In the genomic region with DNA sequence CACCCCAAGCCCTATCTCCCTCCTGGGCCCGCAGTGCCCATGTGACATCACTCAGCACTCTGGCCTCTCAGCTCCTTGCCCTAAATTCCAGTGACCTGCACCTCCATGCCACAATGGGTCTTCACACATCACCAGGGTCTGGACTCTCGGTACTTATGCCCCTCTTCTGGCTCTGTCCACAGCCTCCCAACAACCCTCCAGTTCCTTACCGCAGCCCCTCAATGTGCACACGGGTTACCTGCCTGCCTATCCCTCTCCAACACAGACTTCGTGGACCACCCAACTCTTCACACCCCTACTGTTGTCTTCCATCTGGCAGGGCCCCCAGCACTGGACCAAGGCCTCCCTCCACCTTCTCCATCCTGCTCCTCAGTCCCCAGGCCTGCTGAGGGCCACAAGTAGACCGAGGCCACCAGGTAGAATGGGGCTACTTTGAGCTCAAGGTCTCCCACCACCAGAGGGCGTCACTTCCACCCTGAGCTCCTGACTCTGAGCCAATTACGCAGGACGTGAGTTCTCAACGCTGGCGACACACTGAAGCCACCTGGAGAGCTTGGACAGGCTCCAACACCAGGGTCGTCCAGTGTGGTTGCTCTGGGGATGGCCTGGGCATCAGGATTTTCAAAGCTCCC, we compare ENCODE assay signal across 8 cellular contexts.
DNase-seq lines count a peak whose midpoint lies in the region; ATAC-seq and TF ChIP-seq lines count a peak whose summit lies in the region.

No MANE protein-coding gene starts in this region.

- H3K4me2 ChIP-seq in OCI-LY1 (ENCODE audit: low read length), result no peak overlapping the region

- H2AFZ ChIP-seq in OCI-LY1 (ENCODE audit: low read length), result no peak overlapping the region

- H3K79me2 ChIP-seq in OCI-LY1 (ENCODE audit: insufficient read depth, low read length), result no peaks in the 10 kb centered on the region

- no peaks in the 10 kb centered on the region for H3K4me1 ChIP-seq in OCI-LY1 (ENCODE audit: insufficient read depth, low read length, severe bottlenecking)

- H3F3A ChIP-seq in OCI-LY1 (ENCODE audit: insufficient read depth, low read length), result no peaks in the 10 kb centered on the region

- peak; percentile 69 for TF ChIP-seq CTCF in OCI-LY1 (IDR thresholded peaks at IDR 0.05; ENCODE audit: low read length)
- TF ChIP-seq CTCF in foreskin fibroblast (IDR thresholded peaks at IDR 0.05; ENCODE audit: low read depth, low read length), result peak; percentile 13

- no peak overlapping the region for H3K27ac ChIP-seq in OCI-LY1 (ENCODE audit: low read depth, low read length, poor library complexity, severe bottlenecking)

- H4K20me1 ChIP-seq in OCI-LY1 (ENCODE audit: insufficient read depth, low read length), result no peaks in the 10 kb centered on the region

- no peaks in the 10 kb centered on the region for H3K9me3 ChIP-seq in OCI-LY1 (ENCODE audit: low read length)

- H3K36me3 ChIP-seq in OCI-LY1 (ENCODE audit: insufficient read depth, low read length), result no peaks in the 10 kb centered on the region

- peak; percentile 52 for DNase-seq in stimulated activated CD4-positive, alpha-beta T cell treated with anti-CD3 and anti-CD28 coated beads, Interleukin-15, amount 100 ng/mL, for 24 hours
- DNase-seq in stimulated activated CD4-positive, alpha-beta T cell treated with anti-CD3 and anti-CD28 coated beads, Interleukin-12 subunit alpha, Interleukin-12 subunit beta, amount 100 ng/mL, for 4 hours, result no peak
- DNase-seq in foreskin fibroblast, result no peak
- DNase-seq in NCI-H2081 treated with DMSO at 0.1 percent for 48 hours (lab: John Stamatoyannopoulos, UW), result no peak

- H3K27me3 ChIP-seq in OCI-LY1 (ENCODE audit: insufficient read depth, low read length), result no peaks in the 10 kb centered on the region

- no peaks in the 10 kb centered on the region for H3K9me2 ChIP-seq in OCI-LY1 (ENCODE audit: low read depth, low read length)

- H3K9ac ChIP-seq in OCI-LY1 (ENCODE audit: low read length), result no peak overlapping the region

- no peak for ATAC-seq in HG03097 (IDR thresholded peaks at IDR 0.05; ENCODE audit: low FRiP score, unreplicated experiment)
- no peak for ATAC-seq in HG02571 (IDR thresholded peaks at IDR 0.05; ENCODE audit: unreplicated experiment)
- ATAC-seq in HG03354 (IDR thresholded peaks at IDR 0.05; ENCODE audit: poor library complexity, severe bottlenecking, unreplicated experiment), result no peak

- H3K4me3 ChIP-seq in OCI-LY1 (ENCODE audit: low read depth, low read length, poor library complexity, severe bottlenecking) (no peak overlapping the region), foreskin fibroblast (ENCODE audit: low read depth in 1 of 2, low read length in 2 of 2) (no peak overlapping the region)
